8 cellular contexts compared by ENCODE assay signal in genomic region chr18:21955757-21956652, GRCh38.
DNase-seq lines count a peak whose midpoint lies in the region; ATAC-seq and TF ChIP-seq lines count a peak whose summit lies in the region.

No MANE protein-coding gene starts in this region.

- TF ChIP-seq CTCF in CD8-positive, alpha-beta T cell (IDR thresholded peaks at IDR 0.05): peak; percentile 91
- peak; percentile 99 for TF ChIP-seq CTCF in endodermal cell (conservative IDR thresholded peaks at IDR 0.05)
- TF ChIP-seq CTCF in mucosa of descending colon (IDR thresholded peaks at IDR 0.05): peak; percentile 80

- H3K9ac ChIP-seq in endodermal cell (ENCODE audit: extremely low read depth, low read length, poor library complexity, severe bottlenecking): no peak overlapping the region

- no peak overlapping the region for H3K27ac Mint-ChIP-seq in CD8-positive, alpha-beta T cell
- no peak overlapping the region for H3K27ac Mint-ChIP-seq in endodermal cell

- H3K4me3 ChIP-seq in CD8-positive, alpha-beta T cell (ENCODE audit: low read depth, low read length): no peak overlapping the region
- peak overlapping the region; percentile 33 for H3K4me3 ChIP-seq in endodermal cell (ENCODE audit: low read length)
- no peak overlapping the region for H3K4me3 ChIP-seq in mucosa of descending colon

- peaks cover 20% of the 10 kb centered on the region for H3K27me3 Mint-ChIP-seq in CD8-positive, alpha-beta T cell (ENCODE audit: low read depth)
- H3K27me3 Mint-ChIP-seq in endodermal cell (ENCODE audit: insufficient read depth): no peaks in the 10 kb centered on the region

- DNase-seq in CD8-positive, alpha-beta T cell: peak; percentile 51 to 87 (median 76)
- DNase-seq in NCI-H82 treated with DMSO at 0.1 percent for 48 hours (lab: John Stamatoyannopoulos, UW; ENCODE audit: unreplicated experiment) (peak; percentile 37), endodermal cell (peak; percentile 91), mucosa of descending colon (peak; percentile 72 to 93 (median 90))
- peak; percentile 90 for DNase-seq in activated CD8-positive, alpha-beta memory T cell treated with anti-CD3 and anti-CD28 coated beads for 24 hours
- peak; percentile 91 for DNase-seq in stimulated activated CD8-positive, alpha-beta memory T cell treated with anti-CD3 and anti-CD28 coated beads, Interleukin-4, amount 100 ng/mL, for 48 hours

- H3K9me3 Mint-ChIP-seq in CD8-positive, alpha-beta T cell: no peaks in the 10 kb centered on the region
- H3K9me3 Mint-ChIP-seq in endodermal cell: peaks cover 22% of the 10 kb centered on the region

- peak; percentile 78 for ATAC-seq in CD8-positive, alpha-beta T cell
- ATAC-seq in GM19397 (IDR thresholded peaks at IDR 0.05; ENCODE audit: unreplicated experiment): peak; percentile 96
- ATAC-seq in HG03460 (IDR thresholded peaks at IDR 0.05; ENCODE audit: unreplicated experiment): peak; percentile 96
- peak; percentile 94 for ATAC-seq in mucosa of descending colon

- intact Hi-C loops in CD8-positive, alpha-beta T cell (cut with DNase I, micrococcal nuclease): loop anchor here in 1 of 2 experiments (1.0 kb wide), 2 partner anchors 467 to 761 kb away; no protein-coding TSS in a partner anchor
- intact Hi-C loops in mucosa of descending colon (cut with DNase I, micrococcal nuclease): loop anchor here in 1 of 2 donors (10.0 kb wide), 1 partner anchor 761 kb away; no protein-coding TSS in a partner anchor

- CTCF ChIA-PET in CD8-positive, alpha-beta T cell (lab: Charles Lee): interaction anchor here (0.8 to 2.6 kb wide), 16 partner anchors 10 to 778 kb away, joined by 3 to 28 read pairs (median 3); no protein-coding TSS in a partner anchor

- no peak overlapping the region for H3K4me3 Mint-ChIP-seq in CD8-positive, alpha-beta T cell
- H3K4me3 Mint-ChIP-seq in endodermal cell: no peak overlapping the region

- H3K36me3 ChIP-seq in CD8-positive, alpha-beta T cell (ENCODE audit: insufficient read depth, low read length): no peaks in the 10 kb centered on the region
- no peaks in the 10 kb centered on the region for H3K36me3 ChIP-seq in endodermal cell (ENCODE audit: control insufficient read depth, insufficient read depth, low read length)
- no peaks in the 10 kb centered on the region for H3K36me3 ChIP-seq in mucosa of descending colon (ENCODE audit: low read depth)

- POLR2A ChIA-PET in CD8-positive, alpha-beta T cell (lab: Charles Lee): no interaction called here

- no peaks in the 10 kb centered on the region for H3K27me3 ChIP-seq in CD8-positive, alpha-beta T cell (ENCODE audit: insufficient read depth, low read length)
- H3K27me3 ChIP-seq in endodermal cell (ENCODE audit: control insufficient read depth, insufficient read depth, low read length, poor library complexity, severe bottlenecking): no peaks in the 10 kb centered on the region

- no peaks in the 10 kb centered on the region for H3K4me1 Mint-ChIP-seq in CD8-positive, alpha-beta T cell (ENCODE audit: low read depth)
- peaks cover 5% of the 10 kb centered on the region for H3K4me1 Mint-ChIP-seq in endodermal cell

- 28 to 54% methylated on average over 5 to 8 of the region's 8 CpGs for WGBS in endodermal cell (ENCODE audit: insufficient coverage in 1 of 2, insufficient read length in 1 of 2), 2 experiments

- no peaks in the 10 kb centered on the region for H3K4me1 ChIP-seq in CD8-positive, alpha-beta T cell (ENCODE audit: insufficient read depth, low read length)
- H3K4me1 ChIP-seq in endodermal cell (ENCODE audit: control insufficient read depth, insufficient read depth, low read length) (no peaks in the 10 kb centered on the region), mucosa of descending colon (ENCODE audit: low read depth) (no peaks in the 10 kb centered on the region)

- H3K27ac ChIP-seq in CD8-positive, alpha-beta T cell (ENCODE audit: low read depth, low read length): no peak overlapping the region
- no peak overlapping the region for H3K27ac ChIP-seq in endodermal cell (ENCODE audit: low read depth, low read length)

- H3K36me3 Mint-ChIP-seq in CD8-positive, alpha-beta T cell: no peaks in the 10 kb centered on the region
- H3K36me3 Mint-ChIP-seq in endodermal cell (ENCODE audit: low read depth): peaks cover 5% of the 10 kb centered on the region

- no peaks in the 10 kb centered on the region for H3K9me3 ChIP-seq in CD8-positive, alpha-beta T cell (ENCODE audit: low read length)
- H3K9me3 ChIP-seq in endodermal cell (ENCODE audit: control insufficient read depth, low read length): peaks cover 32% of the 10 kb centered on the region
- no peaks in the 10 kb centered on the region for H3K9me3 ChIP-seq in mucosa of descending colon

Comparison
In these comparisons a context has a peak if more than half of its experiments do, and no peak if none do; other contexts are left out.
1. DNase-seq: peak in every context shown above with its lines; median percentile 91 in endodermal cell; 91 in stimulated activated CD8-positive, alpha-beta memory T cell treated with anti-CD3 and anti-CD28 coated beads, Interleukin-4, amount 100 ng/mL, for 48 hours; 90 in activated CD8-positive, alpha-beta memory T cell treated with anti-CD3 and anti-CD28 coated beads for 24 hours; 90 in mucosa of descending colon; 76 in CD8-positive, alpha-beta T cell; 37 in NCI-H82 treated with DMSO at 0.1 percent for 48 hours.